Comparison of ENCODE assay signal across 8 cellular contexts in the genomic region with DNA sequence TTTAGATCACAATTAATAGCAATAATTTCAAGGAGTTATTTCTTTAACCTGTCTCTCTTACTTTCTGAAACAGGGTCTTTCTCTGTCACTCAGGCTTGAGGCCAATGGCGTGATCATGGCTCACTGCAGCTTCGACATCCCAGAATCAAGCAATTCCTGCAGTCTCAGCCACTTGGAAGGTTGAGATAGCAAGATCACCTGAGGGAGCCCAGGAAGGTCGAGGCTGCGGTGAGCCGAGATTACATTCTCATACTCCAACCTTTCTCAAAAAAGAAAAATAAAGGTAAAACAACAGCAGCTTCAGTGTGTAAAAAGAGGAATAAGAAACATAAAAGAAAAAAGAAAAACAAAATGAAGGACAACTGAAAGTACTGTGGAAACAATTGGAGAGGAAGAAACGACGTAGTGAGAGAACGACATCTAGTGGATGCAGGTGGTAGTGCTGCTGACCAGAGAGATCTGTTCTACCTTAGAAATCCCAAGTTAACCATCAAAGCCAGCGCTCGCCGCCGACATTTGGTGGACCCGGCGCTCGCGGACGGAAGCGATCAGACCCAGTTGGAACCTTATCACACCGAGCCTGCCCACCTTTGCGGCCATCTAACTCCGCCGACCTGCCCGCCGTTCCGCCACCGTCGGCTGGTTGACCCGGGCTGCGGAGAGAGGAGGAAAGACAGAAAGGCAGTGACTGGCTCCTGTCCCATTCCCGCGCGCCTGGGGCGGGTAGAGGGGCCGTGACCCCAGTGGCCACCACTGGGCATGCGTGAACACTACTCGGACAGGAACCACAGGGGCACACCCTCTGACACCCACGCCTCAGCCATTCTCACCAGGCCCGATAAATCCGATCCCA.
DNase-seq lines count a peak whose midpoint lies in the region; ATAC-seq, FAIRE-seq and TF ChIP-seq lines count a peak whose summit lies in the region.

No MANE protein-coding gene starts in this region.

- TF ChIP-seq EP300 in sigmoid colon (IDR thresholded peaks at IDR 0.05), result no peak

- H3K27ac Mint-ChIP-seq in T-helper 1 cell treated with Interleukin-12 subunit alpha and Interleukin-12 subunit beta and Interleukin-4 antibody, amounts not matched to agents 30 μg/mL and 1 μg/mL, for 36 hours, result peak overlapping the region; percentile 54

- FAIRE-seq in GM12891 (lab: Jason Lieb, UNC), result no peak

- TF ChIP-seq CTCF in GM10266 (IDR thresholded peaks at IDR 0.05; ENCODE audit: control insufficient read depth, insufficient read depth, low read depth, missing control alignments) (peak; percentile 75), ascending aorta (IDR thresholded peaks at IDR 0.05) (peak; percentile 48 to 77 (median 77)), sigmoid colon (IDR thresholded peaks at IDR 0.05) (peak; percentile 68 to 93 (median 82))

- H3K4me1 ChIP-seq in ascending aorta, result no peaks in the 10 kb centered on the region
- H3K4me1 ChIP-seq in sigmoid colon, result peaks cover 0 to 6% (median 3%) of the 10 kb centered on the region in 4 donors

- H3K4me3 Mint-ChIP-seq in T-helper 1 cell treated with Interleukin-12 subunit alpha and Interleukin-12 subunit beta and Interleukin-4 antibody, amounts not matched to agents 30 μg/mL and 1 μg/mL, for 36 hours, result peak overlapping the region; percentile 86

- H3K27ac ChIP-seq in ascending aorta (no peak overlapping the region), sigmoid colon (no peak overlapping the region)

- H3K9me3 Mint-ChIP-seq in T-helper 1 cell treated with Interleukin-12 subunit alpha and Interleukin-12 subunit beta and Interleukin-4 antibody, amounts not matched to agents 30 μg/mL and 1 μg/mL, for 36 hours, result no peaks in the 10 kb centered on the region

- WGBS in sigmoid colon, 2 donors, result 10 to 28% methylated on average over 39 of the region's 39 CpGs

- H3K4me1 Mint-ChIP-seq in T-helper 1 cell treated with Interleukin-12 subunit alpha and Interleukin-12 subunit beta and Interleukin-4 antibody, amounts not matched to agents 30 μg/mL and 1 μg/mL, for 36 hours (ENCODE audit: low read depth), result peaks cover 12% of the 10 kb centered on the region

- DNase-seq in GM10266 (ENCODE audit: extremely low spot score), result peak; percentile 65
- DNase-seq in NCI-H1092 treated with DMSO at 0.1 percent for 48 hours (lab: John Stamatoyannopoulos, UW), result peak; percentile 74
- no peak for DNase-seq in ascending aorta (ENCODE audit: low spot score in 2 of 2)
- peak; percentile 39 to 59 for DNase-seq in hippocampal formation (lab: John Stamatoyannopoulos, UW)
- DNase-seq in sigmoid colon, result no peak
- DNase-seq in GM12891 (ENCODE audit: insufficient read length, low spot score), result no peak

- H3K4me3 ChIP-seq in ascending aorta, result peak overlapping the region; percentile 26 to 45
- H3K4me3 ChIP-seq in sigmoid colon, result peak overlapping the region in 3 of 4 donors; percentile 29 to 46 (median 40)

- H3K27me3 ChIP-seq in ascending aorta (no peaks in the 10 kb centered on the region), sigmoid colon (peaks cover 0 to 14% (median 10%) of the 10 kb centered on the region in 3 donors)

- peaks cover 9% of the 10 kb centered on the region for H3K27me3 Mint-ChIP-seq in T-helper 1 cell treated with Interleukin-12 subunit alpha and Interleukin-12 subunit beta and Interleukin-4 antibody, amounts not matched to agents 30 μg/mL and 1 μg/mL, for 36 hours (ENCODE audit: low read depth)

- intact Hi-C loops in ascending aorta (cut with DNase I) (no loop called here), sigmoid colon (cut with DNase I) (no loop called here)

- H3K9me3 ChIP-seq in ascending aorta (no peaks in the 10 kb centered on the region), sigmoid colon (no peaks in the 10 kb centered on the region)

- H3K36me3 Mint-ChIP-seq in T-helper 1 cell treated with Interleukin-12 subunit alpha and Interleukin-12 subunit beta and Interleukin-4 antibody, amounts not matched to agents 30 μg/mL and 1 μg/mL, for 36 hours (ENCODE audit: low read depth), result no peaks in the 10 kb centered on the region

- H3K36me3 ChIP-seq in ascending aorta (no peaks in the 10 kb centered on the region), sigmoid colon (no peaks in the 10 kb centered on the region)

- peak; percentile 80 for ATAC-seq in HG02588 (IDR thresholded peaks at IDR 0.05; ENCODE audit: unreplicated experiment)

- TF ChIP-seq POLR2A in sigmoid colon (IDR thresholded peaks at IDR 0.05), result no peak
- TF ChIP-seq POLR2A in GM12891 (IDR thresholded peaks at IDR 0.05; ENCODE audit: low read depth, low read length), result no peak

TF ChIP-seq in GM12891, 5 proteins besides CTCF, POLR2A, EP300 and RAD21:
- TF ChIP-seq POLR2AphosphoS5 (IDR thresholded peaks at IDR 0.05; ENCODE audit: low read depth, low read length) (no peak), SPI1 (IDR thresholded peaks at IDR 0.05; ENCODE audit: low read depth, low read length) (no peak), TAF1 (IDR thresholded peaks at IDR 0.05; ENCODE audit: low read depth, low read length) (no peak)

Comparison
In these comparisons a context has a peak if more than half of its experiments do, and no peak if none do; other contexts are left out.
1. DNase-seq: peak in GM10266 (single experiment), NCI-H1092 treated with DMSO at 0.1 percent for 48 hours (single experiment) and hippocampal formation (2 of 2); none in ascending aorta (0 of 2), sigmoid colon (single experiment) and GM12891 (single experiment).
2. Peak in every context shown above with its lines, with median percentiles within 50 percentile points of each other: CTCF ChIP-seq.